ENCODE assay signal across 1 cellular context in genomic region chr22:20650294-20651207, GRCh38.
TF ChIP-seq lines count a peak whose summit lies in the region.

No MANE protein-coding gene starts in this region.

TF ChIP-seq in K562, 482 proteins besides CTCF, POLR2A, EP300 and RAD21 (continued from another document and continues in another):
- TF ChIP-seq ZNF277 (CRISPR knock-in tag; IDR thresholded peaks at IDR 0.05; ENCODE audit: borderline replicate concordance) (0 out of 2 replicates have a peak, but pooled peaks have one; percentile 1), MTA3 (IDR thresholded peaks at IDR 0.05; ENCODE audit: borderline replicate concordance) (no peak), HDAC1 (IDR thresholded peaks at IDR 0.05) (no peak), MAZ (CRISPR knock-in tag; conservative IDR thresholded peaks at IDR 0.05 in 1 of 2, IDR thresholded peaks at IDR 0.05 in 1 of 2) (0 out of 4 replicates have a peak, but pooled peaks of 1 of the 2 experiments have one; percentile 15), NONO (IDR thresholded peaks at IDR 0.05; ENCODE audit: low read depth in 2 of 2, low read length in 1 of 2) (no peak), TFAP4 (CRISPR knock-in tag; IDR thresholded peaks at IDR 0.05; ENCODE audit: borderline replicate concordance) (peak; percentile 53; the same call in 1 of the 2 replicates), TEAD1 (CRISPR knock-in tag; IDR thresholded peaks at IDR 0.05) (peak in 1 of 2 experiments; percentile 9; a peak in 1 of 4 replicates), GMEB1 (CRISPR knock-in tag; IDR thresholded peaks at IDR 0.05) (no peak), CREB3 (tag; conservative IDR thresholded peaks at IDR 0.05; ENCODE audit: low read depth) (no peak), TEAD4 (IDR thresholded peaks at IDR 0.05; ENCODE audit: low read length) (no peak), TEAD4 (CRISPR knock-in tag; IDR thresholded peaks at IDR 0.05; ENCODE audit: borderline replicate concordance) (peak; percentile 58; the same call in 1 of the 2 replicates), MAFG (tag; conservative IDR thresholded peaks at IDR 0.05) (no peak), ZC3H4 (CRISPR knock-in tag; IDR thresholded peaks at IDR 0.05; ENCODE audit: borderline replicate concordance) (peak; percentile 70; the same call in 1 of the 2 replicates), FOXA3 (CRISPR knock-in tag; conservative IDR thresholded peaks at IDR 0.05 in 1 of 2, IDR thresholded peaks at IDR 0.05 in 1 of 2) (0 out of 4 replicates have a peak, but pooled peaks of 1 of the 2 experiments have one; percentile 64), NFXL1 (CRISPR knock-in tag; IDR thresholded peaks at IDR 0.05) (0 out of 2 replicates have a peak, but pooled peaks have one; percentile 51), PRMT5 (CRISPR knock-in tag; IDR thresholded peaks at IDR 0.05) (no peak), USF2 (CRISPR knock-in tag; IDR thresholded peaks at IDR 0.05) (peak; percentile 23; the same call in 1 of the 2 replicates), FOXP1 (CRISPR knock-in tag; IDR thresholded peaks at IDR 0.05) (no peak), JUN (IDR thresholded peaks at IDR 0.05; ENCODE audit: borderline replicate concordance, low read depth, low read length) (no peak), JUN (CRISPR knock-in tag; IDR thresholded peaks at IDR 0.05; ENCODE audit: borderline replicate concordance) (0 out of 2 replicates have a peak, but pooled peaks have one; percentile 32), MCM3 (IDR thresholded peaks at IDR 0.05) (0 out of 2 replicates have a peak, but pooled peaks have one; percentile 62), ZNF395 (CRISPR knock-in tag; IDR thresholded peaks at IDR 0.05) (0 out of 2 replicates have a peak, but pooled peaks have one; percentile 41), POLR2AphosphoS5 (IDR thresholded peaks at IDR 0.05; ENCODE audit: control insufficient read depth, insufficient read depth, low read depth, low read length) (peak; percentile 22; the same call in 1 of the 2 replicates), OTX1 (CRISPR knock-in tag; IDR thresholded peaks at IDR 0.05) (0 out of 2 replicates have a peak, but pooled peaks have one; percentile 47), NKRF (IDR thresholded peaks at IDR 0.05; ENCODE audit: borderline replicate concordance) (no peak), ZBTB26 (CRISPR knock-in tag; IDR thresholded peaks at IDR 0.05) (0 out of 2 replicates have a peak, but pooled peaks have one; percentile 8), ZFPM2 (CRISPR knock-in tag; IDR thresholded peaks at IDR 0.05) (0 out of 2 replicates have a peak, but pooled peaks have one; percentile 45), ZNF239 (CRISPR knock-in tag; IDR thresholded peaks at IDR 0.05) (no peak), HDAC8 (tag; IDR thresholded peaks at IDR 0.05) (no peak)
- TF ChIP-seq, protein P1, sequence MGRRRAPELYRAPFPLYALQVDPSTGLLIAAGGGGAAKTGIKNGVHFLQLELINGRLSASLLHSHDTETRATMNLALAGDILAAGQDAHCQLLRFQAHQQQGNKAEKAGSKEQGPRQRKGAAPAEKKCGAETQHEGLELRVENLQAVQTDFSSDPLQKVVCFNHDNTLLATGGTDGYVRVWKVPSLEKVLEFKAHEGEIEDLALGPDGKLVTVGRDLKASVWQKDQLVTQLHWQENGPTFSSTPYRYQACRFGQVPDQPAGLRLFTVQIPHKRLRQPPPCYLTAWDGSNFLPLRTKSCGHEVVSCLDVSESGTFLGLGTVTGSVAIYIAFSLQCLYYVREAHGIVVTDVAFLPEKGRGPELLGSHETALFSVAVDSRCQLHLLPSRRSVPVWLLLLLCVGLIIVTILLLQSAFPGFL (CRISPR knock-in tag; IDR thresholded peaks at IDR 0.05) = 0 out of 2 replicates have a peak, but pooled peaks have one; percentile 8
- TF ChIP-seq, protein P2, sequence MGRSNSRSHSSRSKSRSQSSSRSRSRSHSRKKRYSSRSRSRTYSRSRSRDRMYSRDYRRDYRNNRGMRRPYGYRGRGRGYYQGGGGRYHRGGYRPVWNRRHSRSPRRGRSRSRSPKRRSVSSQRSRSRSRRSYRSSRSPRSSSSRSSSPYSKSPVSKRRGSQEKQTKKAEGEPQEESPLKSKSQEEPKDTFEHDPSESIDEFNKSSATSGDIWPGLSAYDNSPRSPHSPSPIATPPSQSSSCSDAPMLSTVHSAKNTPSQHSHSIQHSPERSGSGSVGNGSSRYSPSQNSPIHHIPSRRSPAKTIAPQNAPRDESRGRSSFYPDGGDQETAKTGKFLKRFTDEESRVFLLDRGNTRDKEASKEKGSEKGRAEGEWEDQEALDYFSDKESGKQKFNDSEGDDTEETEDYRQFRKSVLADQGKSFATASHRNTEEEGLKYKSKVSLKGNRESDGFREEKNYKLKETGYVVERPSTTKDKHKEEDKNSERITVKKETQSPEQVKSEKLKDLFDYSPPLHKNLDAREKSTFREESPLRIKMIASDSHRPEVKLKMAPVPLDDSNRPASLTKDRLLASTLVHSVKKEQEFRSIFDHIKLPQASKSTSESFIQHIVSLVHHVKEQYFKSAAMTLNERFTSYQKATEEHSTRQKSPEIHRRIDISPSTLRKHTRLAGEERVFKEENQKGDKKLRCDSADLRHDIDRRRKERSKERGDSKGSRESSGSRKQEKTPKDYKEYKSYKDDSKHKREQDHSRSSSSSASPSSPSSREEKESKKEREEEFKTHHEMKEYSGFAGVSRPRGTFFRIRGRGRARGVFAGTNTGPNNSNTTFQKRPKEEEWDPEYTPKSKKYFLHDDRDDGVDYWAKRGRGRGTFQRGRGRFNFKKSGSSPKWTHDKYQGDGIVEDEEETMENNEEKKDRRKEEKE (IDR thresholded peaks at IDR 0.05; ENCODE audit: borderline replicate concordance in 1 of 2, control insufficient read depth in 1 of 2, low read depth in 2 of 2, low read length in 1 of 2) = 0 out of 4 replicates have a peak, but pooled peaks of 1 of the 2 experiments have one; percentile 24
- TF ChIP-seq, protein P3, sequence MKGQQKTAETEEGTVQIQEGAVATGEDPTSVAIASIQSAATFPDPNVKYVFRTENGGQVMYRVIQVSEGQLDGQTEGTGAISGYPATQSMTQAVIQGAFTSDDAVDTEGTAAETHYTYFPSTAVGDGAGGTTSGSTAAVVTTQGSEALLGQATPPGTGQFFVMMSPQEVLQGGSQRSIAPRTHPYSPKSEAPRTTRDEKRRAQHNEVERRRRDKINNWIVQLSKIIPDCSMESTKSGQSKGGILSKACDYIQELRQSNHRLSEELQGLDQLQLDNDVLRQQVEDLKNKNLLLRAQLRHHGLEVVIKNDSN (CRISPR knock-in tag; IDR thresholded peaks at IDR 0.05) = peak; percentile 22; the same call in 1 of the 2 replicates
- TF ChIP-seq, protein P4, sequence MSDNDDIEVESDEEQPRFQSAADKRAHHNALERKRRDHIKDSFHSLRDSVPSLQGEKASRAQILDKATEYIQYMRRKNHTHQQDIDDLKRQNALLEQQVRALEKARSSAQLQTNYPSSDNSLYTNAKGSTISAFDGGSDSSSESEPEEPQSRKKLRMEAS (CRISPR knock-in tag; IDR thresholded peaks at IDR 0.05) = peak; percentile 49; the same call in 1 of the 2 replicates
